11 cellular contexts compared by ENCODE assay signal in the genomic region with DNA sequence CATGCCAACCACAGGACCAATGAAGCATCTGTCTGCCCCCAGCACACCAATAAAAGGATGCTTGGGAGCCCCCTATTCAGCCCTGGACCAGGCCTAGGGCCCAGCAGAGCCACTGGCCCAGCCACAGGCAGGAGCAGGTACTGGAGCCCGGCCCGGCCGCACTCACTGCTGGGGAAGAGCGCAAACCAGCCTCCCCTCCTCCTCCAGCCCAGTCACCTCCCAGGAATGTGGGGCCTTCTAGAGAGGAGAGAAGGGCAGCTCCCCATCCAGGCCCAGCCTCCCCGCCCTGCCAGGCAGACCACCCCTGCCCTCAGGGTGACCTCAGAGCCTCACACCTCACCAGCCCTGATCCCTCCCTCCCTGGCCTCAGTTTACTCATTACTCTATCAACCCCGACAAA. TPM values are rescaled to one million over a fixed set of nuclear protein-coding genes. Genes with fewer than 3 reads are reported as not detected.
DNase-seq lines count a peak whose midpoint lies in the region; ATAC-seq and TF ChIP-seq lines count a peak whose summit lies in the region.
"Had no signal": no experiment of that assay in that cellular context is flagged by ENCODE, and none has a peak within 500 bp of the region (broad histone marks: within the 10 kb centered on the region; RNA-seq: fewer than 3 reads in every experiment).

No MANE protein-coding gene starts in this region.

- no peaks in the 10 kb centered on the region for H3K9me3 ChIP-seq in SJCRH30 (replicated peaks)
- no peaks in the 10 kb centered on the region for H3K9me3 ChIP-seq in ovary

- H3K27ac ChIP-seq in SJCRH30: no peak overlapping the region
- H3K27ac ChIP-seq in ovary: no peak overlapping the region

- WGBS in ovary, 3 donors: 50 to 63% (median 52%) methylated on average over 4 to 6 of the region's 6 CpGs

- no peaks in the 10 kb centered on the region for H3K36me3 ChIP-seq in SJCRH30
- no peaks in the 10 kb centered on the region for H3K36me3 ChIP-seq in ovary

- DNase-seq in GM03348 (ENCODE audit: low spot score): peak; percentile 94
- DNase-seq in SJCRH30: peak; percentile 28 to 46
- DNase-seq in fibroblast of the conjunctiva (ENCODE audit: low read depth): peak; percentile 30
- peak; percentile 56 to 79 (median 63) for DNase-seq in ovary
- DNase-seq in stimulated activated CD4-positive, alpha-beta T cell treated with anti-CD3 and anti-CD28 coated beads, Interleukin-1b, Interleukin-23, amount 100 ng/mL, for 48 hours: no peak
- no peak for DNase-seq in activated CD4-positive, alpha-beta T cell treated with anti-CD3 and anti-CD28 coated beads, Interleukin-2, amount 50 U/mL, for 48 hours
- no peak for DNase-seq in activated CD4-positive, alpha-beta T cell treated with anti-CD3 and anti-CD28 coated beads for 48 hours
- DNase-seq: activated naive CD8-positive, alpha-beta T cell treated with anti-CD3 and anti-CD28 coated beads for 36 hours; DMS79; small intestine had no signal

- no peak for ATAC-seq in GM18909 (IDR thresholded peaks at IDR 0.05; ENCODE audit: poor library complexity, unreplicated experiment)

- no peak for TF ChIP-seq EP300 in ovary (IDR thresholded peaks at IDR 0.05)

- no peak for TF ChIP-seq CTCF in ovary (IDR thresholded peaks at IDR 0.05)

- H3K27me3 ChIP-seq in SJCRH30 (no peaks in the 10 kb centered on the region), ovary (no peaks in the 10 kb centered on the region)

- H3K4me3 ChIP-seq in SJCRH30 (no peak overlapping the region), ovary (no peak overlapping the region)

- no peak for TF ChIP-seq POLR2A in ovary (IDR thresholded peaks at IDR 0.05)

- intact Hi-C loops in ovary (cut with DNase I): no loop called here

- peaks cover 60% of the 10 kb centered on the region for H3K4me1 ChIP-seq in SJCRH30
- H3K4me1 ChIP-seq in ovary (ENCODE audit: insufficient read depth): no peaks in the 10 kb centered on the region

RNA-seq across cellular contexts. Expression of a gene that starts 56.2 kb away (rescaled TPM):
- total RNA-seq in SJCRH30 (2014; rRNA removed; shearing (Covaris generic)): 17.5 and 18.6 TPM in 2 replicates
- 10 to 100 TPM; 22.9 to 50.6 (median 46.8) TPM for total RNA-seq in ovary
- 10 to 100 TPM; 17.3 to 60.0 TPM for polyA plus RNA-seq in ovary

RNA-seq across cellular contexts. Expression of a gene that starts 56.7 kb away (rescaled TPM):
- total RNA-seq in SJCRH30 (2014; rRNA removed; shearing (Covaris generic)): 72.6 and 79.4 TPM in 2 replicates
- total RNA-seq in ovary: 100 to 1,000 TPM in 2 of 7 donors, 10 to 100 TPM in 5; 68.6 to 133 (median 87.4) TPM
- polyA plus RNA-seq in ovary: 10 to 100 TPM; 27.9 to 52.9 TPM

Comparison
In these comparisons a context has a peak if more than half of its experiments do, and no peak if none do; other contexts are left out.
1. DNase-seq: peak in GM03348 (single experiment), SJCRH30 (2 of 2), fibroblast of the conjunctiva (single experiment) and ovary (5 of 5); none in stimulated activated CD4-positive, alpha-beta T cell treated with anti-CD3 and anti-CD28 coated beads, Interleukin-1b, Interleukin-23, amount 100 ng/mL, for 48 hours (single experiment), activated CD4-positive, alpha-beta T cell treated with anti-CD3 and anti-CD28 coated beads, Interleukin-2, amount 50 U/mL, for 48 hours (0 of 2) and activated CD4-positive, alpha-beta T cell treated with anti-CD3 and anti-CD28 coated beads for 48 hours (single experiment).